ENCODE assay signal across 1 cellular context in genomic region chr20:61720348-61720696, GRCh38.
TF ChIP-seq lines count a peak whose summit lies in the region.

No MANE protein-coding gene starts in this region.

TF ChIP-seq in H1, 55 proteins besides CTCF, POLR2A, EP300 and RAD21:
- no peak for TF ChIP-seq SUZ12 (IDR thresholded peaks at IDR 0.05; ENCODE audit: low read length)
- no peak for TF ChIP-seq TBP (IDR thresholded peaks at IDR 0.05; ENCODE audit: low read depth, low read length)
